ENCODE assay signal across 8 cellular contexts in the genomic region with DNA sequence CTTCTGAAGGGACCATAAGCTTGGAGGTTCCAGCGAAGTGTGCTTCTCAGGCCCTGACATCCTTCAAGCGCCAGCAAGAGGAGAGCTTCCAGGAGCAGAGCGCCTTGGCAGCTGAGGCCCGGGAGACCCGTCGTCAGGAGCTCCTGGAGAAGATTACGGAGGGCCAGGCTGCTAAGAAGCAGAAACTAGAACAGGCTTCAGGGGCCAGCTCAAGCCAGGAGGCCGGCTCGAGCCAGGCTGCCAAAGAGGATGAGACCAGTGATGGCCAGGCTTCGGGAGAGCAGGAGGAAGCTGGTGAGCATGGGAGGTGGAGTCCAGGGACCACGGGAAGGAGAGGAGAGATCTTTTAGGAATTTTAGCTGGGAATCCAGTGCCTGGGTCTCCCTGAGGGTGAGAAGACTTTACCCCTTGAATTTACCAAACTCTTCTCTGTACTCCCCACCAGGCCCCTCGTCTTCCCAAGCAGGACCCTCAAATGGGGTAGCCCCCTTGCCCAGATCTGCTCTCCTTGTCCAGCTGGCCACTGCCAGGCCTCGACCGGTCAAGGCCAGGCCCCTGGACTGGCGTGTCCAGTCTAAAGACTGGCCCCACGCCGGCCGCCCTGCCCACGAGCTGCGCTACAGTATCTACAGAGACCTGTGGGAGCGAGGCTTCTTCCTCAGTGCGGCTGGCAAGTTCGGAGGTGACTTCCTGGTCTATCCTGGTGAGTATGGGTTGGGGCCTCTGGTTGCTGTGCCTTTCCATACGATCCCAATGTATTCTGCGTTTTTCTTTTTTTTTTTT. TPM values are rescaled to one million over a fixed set of nuclear protein-coding genes. Genes with fewer than 3 reads are reported as not detected.
DNase-seq lines count a peak whose midpoint lies in the region; ATAC-seq and TF ChIP-seq lines count a peak whose summit lies in the region.

No MANE protein-coding gene starts in this region.

- H3K4me3 ChIP-seq in GM12864 (ENCODE audit: low read depth, low read length) (peak overlapping the region; percentile 92), RWPE2 (ENCODE audit: severe bottlenecking) (peak overlapping the region; percentile 71), esophagus squamous epithelium (peak overlapping the region; percentile 75 to 95 (median 87)), rectal smooth muscle tissue (ENCODE audit: low read length) (peak overlapping the region; percentile 69)

- H3K9me3 ChIP-seq in RWPE2 (ENCODE audit: severe bottlenecking) (no peaks in the 10 kb centered on the region), esophagus squamous epithelium (no peaks in the 10 kb centered on the region)

- H3K4me1 ChIP-seq in RWPE2 (ENCODE audit: insufficient read depth, poor library complexity, severe bottlenecking) (no peaks in the 10 kb centered on the region), esophagus squamous epithelium (peaks cover 16 to 38% (median 22%) of the 10 kb centered on the region in 3 donors), rectal smooth muscle tissue (ENCODE audit: control insufficient read depth, insufficient read depth, low read length) (peaks cover 11% of the 10 kb centered on the region)

- no peak for ATAC-seq in RWPE2 (ENCODE audit: low read depth)
- no peak for ATAC-seq in GM18520 (IDR thresholded peaks at IDR 0.05; ENCODE audit: unreplicated experiment)

- TF ChIP-seq POLR2A in esophagus squamous epithelium (IDR thresholded peaks at IDR 0.05) = no peak

- 58% methylated on average over 20 of the region's 25 CpGs for WGBS in esophagus squamous epithelium, 2 donors

- intact Hi-C loops in esophagus squamous epithelium (cut with DNase I) = no loop called here

- H3K36me3 ChIP-seq in RWPE2 (ENCODE audit: low read depth) (peaks cover 26% of the 10 kb centered on the region), esophagus squamous epithelium (peaks cover 0 to 45% (median 8%) of the 10 kb centered on the region in 3 donors), rectal smooth muscle tissue (ENCODE audit: control insufficient read depth, insufficient read depth, low read length) (peaks cover 5% of the 10 kb centered on the region)

- H3K27ac ChIP-seq in RWPE2 (ENCODE audit: poor library complexity, severe bottlenecking) = peak overlapping the region; percentile 76
- H3K27ac ChIP-seq in esophagus squamous epithelium = peak overlapping the region; percentile 90 to 99 (median 97)
- H3K27ac ChIP-seq in rectal smooth muscle tissue (ENCODE audit: low read depth, low read length) = peak overlapping the region; percentile 100

- DNase-seq in GM12864 (ENCODE audit: low read depth) (no peak), RWPE2 (ENCODE audit: low spot score) (no peak), esophagus squamous epithelium (lab: John Stamatoyannopoulos, UW) (no peak), foreskin melanocyte (no peak), NCI-H146 (lab: John Stamatoyannopoulos, UW) (no peak)
- DNase-seq in activated effector memory CD4-positive, alpha-beta T cell treated with anti-CD3 and anti-CD28 coated beads, Interleukin-2, amount 50 U/mL, for 16 hours = no peak

- no peaks in the 10 kb centered on the region for H3K27me3 ChIP-seq in RWPE2 (ENCODE audit: insufficient read depth, poor library complexity, severe bottlenecking)
- no peaks in the 10 kb centered on the region for H3K27me3 ChIP-seq in esophagus squamous epithelium
- no peaks in the 10 kb centered on the region for H3K27me3 ChIP-seq in rectal smooth muscle tissue (ENCODE audit: control insufficient read depth, insufficient read depth, low read length)

- TF ChIP-seq CTCF in GM12864 (IDR thresholded peaks at IDR 0.05; ENCODE audit: low read depth, low read length, missing control alignments) (no peak), RWPE2 (IDR thresholded peaks at IDR 0.05; ENCODE audit: poor library complexity, severe bottlenecking) (no peak), esophagus squamous epithelium (IDR thresholded peaks at IDR 0.05) (no peak)

- peak overlapping the region; percentile 70 for H3K9ac ChIP-seq in rectal smooth muscle tissue (ENCODE audit: low read length)

RNA-seq across cellular contexts. Expression of gene TSEN34, which starts 0.8 kb away (rescaled TPM):
- total RNA-seq in esophagus squamous epithelium = 10 to 100 TPM; 56.1 to 70.9 (median 64.4) TPM

RNA-seq across cellular contexts. Expression of gene MBOAT7, which starts 2.5 kb away (rescaled TPM):
- 10 to 100 TPM; 32.2 to 56.2 (median 40.8) TPM for total RNA-seq in esophagus squamous epithelium

RNA-seq across cellular contexts. Expression of gene RPS9, which starts 8.8 kb away (rescaled TPM):
- 1,000 to 10,000 TPM; 1,466 to 2,803 (median 2,105) TPM for total RNA-seq in esophagus squamous epithelium

RNA-seq across cellular contexts. Expression of gene TMC4, which starts 18.9 kb away (rescaled TPM):
- 10 to 100 TPM in 3 of 4 donors, 1 to 10 TPM in 1; 4.0 to 45.6 (median 17.5) TPM for total RNA-seq in esophagus squamous epithelium

RNA-seq across cellular contexts. Expression of gene LILRB3, which starts 30.9 kb away (rescaled TPM):
- total RNA-seq in esophagus squamous epithelium = 10 to 100 TPM in 1 of 4 donors, 1 to 10 TPM in 2, not detected in 1; 7.8 to 18.8 (median 8.3) TPM
